Comparison of ENCODE assay signal across 15 cellular contexts in the genomic region with DNA sequence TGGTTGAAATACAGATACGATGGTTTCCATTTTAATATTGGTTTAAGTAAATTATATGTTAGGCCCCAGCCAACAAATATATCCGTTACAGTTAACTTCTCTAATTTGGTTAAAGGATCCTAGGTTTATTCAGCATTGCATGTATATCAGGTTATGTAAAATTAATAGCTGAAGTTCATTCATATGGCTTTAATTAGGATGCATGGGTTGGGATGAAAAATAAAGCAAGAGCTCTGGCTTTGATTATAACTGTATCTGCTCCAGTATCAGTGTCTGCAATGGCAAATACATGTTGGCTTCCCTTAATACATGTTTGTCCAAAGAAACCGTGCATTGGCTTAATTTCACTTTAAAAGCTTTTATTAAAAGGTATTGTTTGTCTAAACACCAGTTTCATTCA.
DNase-seq lines count a peak whose midpoint lies in the region.
"Had no signal": no experiment of that assay in that cellular context is flagged by ENCODE, and none has a peak within 500 bp of the region (broad histone marks: within the 10 kb centered on the region; RNA-seq: fewer than 3 reads in every experiment).

No MANE protein-coding gene starts in this region.

- no peaks in the 10 kb centered on the region for H3K36me3 ChIP-seq in adipocyte (ENCODE audit: control insufficient read depth, insufficient read depth, low read length, severe bottlenecking)

- no peaks in the 10 kb centered on the region for H3K9me3 ChIP-seq in adipocyte (ENCODE audit: control insufficient read depth, low read length)

- no peaks in the 10 kb centered on the region for H3K4me1 ChIP-seq in adipocyte (ENCODE audit: control insufficient read depth, insufficient read depth, low read length)

- H3K4me3 ChIP-seq in adipocyte (ENCODE audit: low read length), result no peak overlapping the region
- H3K4me3 ChIP-seq: GM23248 had no signal

- H3K9ac ChIP-seq in adipocyte (ENCODE audit: low read length), result no peak overlapping the region
- H3K9ac ChIP-seq: GM23248 had no signal

- no peaks in the 10 kb centered on the region for H3K27me3 ChIP-seq in adipocyte (replicated peaks; ENCODE audit: control insufficient read depth, insufficient read depth, low read length)

- DNase-seq in NCI-H526 treated with DMSO at 0.1 percent for 48 hours (lab: John Stamatoyannopoulos, UW), result peak; percentile 89
- peak; percentile 47 for DNase-seq in SK-N-DZ (ENCODE audit: low spot score)
- DNase-seq in adipocyte (ENCODE audit: low read depth), result peak; percentile 66
- DNase-seq in fibroblast of peridontal ligament (ENCODE audit: extremely low read depth), result peak; percentile 46
- DNase-seq in GOT3 (lab: John Stamatoyannopoulos, UW), result no peak
- no peak for DNase-seq in activated CD8-positive, alpha-beta memory T cell treated with anti-CD3 and anti-CD28 coated beads, Interleukin-2, amount 50 U/mL, for 48 hours
- no peak for DNase-seq in GM19240 (ENCODE audit: insufficient read length, low spot score)
- DNase-seq: ACHN; AML-193; CD4-positive, alpha-beta memory T cell; DMS153; DMS79; GDM1; GM23248; HCEC 1CT had no signal

Comparison
In these comparisons a context has a peak if more than half of its experiments do, and no peak if none do; other contexts are left out.
1. DNase-seq: peak in NCI-H526 treated with DMSO at 0.1 percent for 48 hours (single experiment), SK-N-DZ (single experiment), adipocyte (single experiment) and fibroblast of peridontal ligament (single experiment); none in GOT3 (single experiment), activated CD8-positive, alpha-beta memory T cell treated with anti-CD3 and anti-CD28 coated beads, Interleukin-2, amount 50 U/mL, for 48 hours (single experiment) and GM19240 (single experiment).